ENCODE assay signal across 18 cellular contexts in the genomic region with DNA sequence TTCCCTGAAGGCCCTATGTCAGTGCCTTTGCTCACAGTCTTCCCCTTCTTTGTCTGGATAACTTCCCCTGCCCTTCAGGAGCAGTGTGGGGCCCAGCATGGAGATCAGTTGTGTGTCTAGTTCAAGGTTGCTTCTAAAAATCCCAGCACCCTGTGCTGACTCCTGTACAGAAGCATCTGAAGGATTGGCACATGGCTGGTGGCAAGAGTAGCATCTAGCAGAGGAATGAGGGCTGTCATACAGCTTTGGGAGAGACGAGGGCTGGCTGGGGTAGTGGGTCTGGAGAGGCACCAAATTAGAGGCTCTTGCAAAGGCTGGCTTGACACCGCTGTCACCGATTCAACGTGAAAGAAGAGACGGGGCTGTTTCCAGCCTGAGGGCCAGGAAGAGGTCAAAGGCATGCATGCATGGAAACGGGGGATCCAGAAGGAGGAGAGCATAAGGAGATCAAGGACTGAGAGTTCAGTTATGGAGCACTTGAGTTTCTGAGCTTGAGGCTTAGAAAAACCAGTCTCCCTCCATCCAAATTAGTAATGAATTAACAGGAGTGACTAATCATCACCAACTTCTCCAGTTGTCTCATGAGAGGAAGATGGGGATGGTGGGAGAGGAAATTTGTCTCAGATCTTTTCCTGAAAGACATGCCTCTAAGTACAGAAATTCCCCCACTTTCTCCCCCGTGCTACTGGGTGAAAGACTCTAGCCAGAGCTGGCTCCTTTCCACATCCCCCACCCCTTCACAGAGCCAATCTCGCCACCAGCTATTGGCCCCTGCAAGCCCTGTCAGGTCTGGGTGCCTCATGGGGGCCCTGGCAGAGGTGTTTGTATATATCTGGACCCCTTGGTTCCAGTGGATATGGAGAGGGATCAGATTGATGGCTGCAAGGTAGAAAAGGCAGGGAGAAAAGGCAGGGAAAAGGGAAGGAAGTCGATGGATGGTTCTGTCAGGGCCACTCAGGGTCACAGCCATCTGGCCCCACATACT. TPM values are rescaled to one million over a fixed set of nuclear protein-coding genes. Genes with fewer than 3 reads are reported as not detected.
DNase-seq lines count a peak whose midpoint lies in the region; ATAC-seq and TF ChIP-seq lines count a peak whose summit lies in the region.
"Had no signal": no experiment of that assay in that cellular context is flagged by ENCODE, and none has a peak within 500 bp of the region (broad histone marks: within the 10 kb centered on the region; RNA-seq: fewer than 3 reads in every experiment).

No MANE protein-coding gene starts in this region.

- WGBS in H9 (ENCODE audit: extremely low coverage, insufficient read length, low lambda C conversion rate): no CpG with 5 or more reads among the region's 9 CpGs
- WGBS in sigmoid colon, 2 donors: 88 to 90% methylated on average over 9 of the region's 9 CpGs

- H3K36me3 ChIP-seq in sigmoid colon: no peaks in the 10 kb centered on the region

- H3K4me3 Mint-ChIP-seq in H9 (no peak overlapping the region), nephron (no peak overlapping the region)
- H3K4me3 Mint-ChIP-seq: CD8-positive, alpha-beta T cell; HFFc6 had no signal

- peak; percentile 10 for DNase-seq in H9
- DNase-seq in glomerular visceral epithelial cell (ENCODE audit: extremely low spot score): peak; percentile 39
- peak; percentile 48 for DNase-seq in sigmoid colon
- DNase-seq in activated T-cell treated with anti-CD3 and anti-CD28 coated beads for 4 hours: no peak
- DNase-seq in SKM-1 (lab: John Stamatoyannopoulos, UW; ENCODE audit: unreplicated experiment): no peak
- DNase-seq: AML-193; CD8-positive, alpha-beta T cell; COR-L47; DMS153; DMS79 treated with DMSO at 0.1 percent for 48 hours; EL; HCEC 1CT; HFFc6 had no signal

- H3K27ac Mint-ChIP-seq in H9 (peak overlapping the region in 1 of 3 experiments; percentile 4; a peak in 1 of 7 replicates), nephron (peak overlapping the region; percentile 53 to 75 (median 63))
- H3K27ac Mint-ChIP-seq: CD8-positive, alpha-beta T cell; HFFc6 had no signal

- no peaks in the 10 kb centered on the region for H3K27me3 ChIP-seq in H9 (ENCODE audit: insufficient read depth, low read length)
- no peaks in the 10 kb centered on the region for H3K27me3 ChIP-seq in sigmoid colon

- no peaks in the 10 kb centered on the region for H3K23me2 ChIP-seq in H9 (ENCODE audit: insufficient read length, low read depth, low read length, poor library complexity, severe bottlenecking)

- no peak overlapping the region for H3K23ac ChIP-seq in H9 (ENCODE audit: insufficient read length, low read depth, low read length)

- H3K27me3 Mint-ChIP-seq in H9 (ENCODE audit: low read depth) (peaks cover 5% of the 10 kb centered on the region), nephron (ENCODE audit: low read depth) (peaks cover 10% of the 10 kb centered on the region)

- H3K9ac ChIP-seq in H9 (ENCODE audit: extremely low read depth, insufficient read length, low read length): no peak overlapping the region

- H3K9me3 ChIP-seq in H9 (ENCODE audit: control insufficient read depth, low read depth, low read length) (no peaks in the 10 kb centered on the region), sigmoid colon (no peaks in the 10 kb centered on the region)

- H3K4ac ChIP-seq in H9 (ENCODE audit: low read depth, low read length): no peak overlapping the region

- H3K4me1 ChIP-seq in H9 (ENCODE audit: insufficient read depth, low read length) (peaks cover 18% of the 10 kb centered on the region; the same call in 1 of the 2 replicates), sigmoid colon (no peaks in the 10 kb centered on the region)

- intact Hi-C loops in sigmoid colon (cut with DNase I): no loop called here

- H2AK5ac ChIP-seq in H9 (ENCODE audit: insufficient read length, low read length): no peak overlapping the region

- no peak overlapping the region for H2AFZ ChIP-seq in H9 (ENCODE audit: low read length)

- H3K56ac ChIP-seq in H9 (ENCODE audit: insufficient read length, low read depth, low read length): no peak overlapping the region

- TF ChIP-seq POLR2A in sigmoid colon (IDR thresholded peaks at IDR 0.05): no peak

- no peak overlapping the region for H3K4me2 ChIP-seq in H9 (ENCODE audit: insufficient read depth, insufficient read length, low read length)

- H3T11ph ChIP-seq in H9 (ENCODE audit: low read length): no peak overlapping the region

- H3K79me1 ChIP-seq in H9 (ENCODE audit: insufficient read depth, low read depth, low read length, poor library complexity, severe bottlenecking): no peaks in the 10 kb centered on the region

- no peak overlapping the region for H3K18ac ChIP-seq in H9 (ENCODE audit: insufficient read length, low read depth, low read length)

- no peak overlapping the region for H2BK20ac ChIP-seq in H9 (ENCODE audit: low read depth, low read length, poor library complexity, severe bottlenecking)

- no peak overlapping the region for H2BK12ac ChIP-seq in H9 (ENCODE audit: insufficient read length, low read depth, low read length)

- no peak overlapping the region for H4K8ac ChIP-seq in H9 (replicated peaks; ENCODE audit: insufficient read length, low read depth, low read length)

- TF ChIP-seq EP300 in sigmoid colon (IDR thresholded peaks at IDR 0.05): no peak

- peaks cover 2% of the 10 kb centered on the region for H4K20me1 ChIP-seq in H9 (ENCODE audit: control insufficient read depth, insufficient read depth, insufficient read length)

- no peak overlapping the region for H3K27ac ChIP-seq in H9 (ENCODE audit: insufficient read length, low read depth, low read length)
- H3K27ac ChIP-seq in sigmoid colon: no peak overlapping the region
- H3K27ac ChIP-seq: C4-2B, HL-60 had no signal

- H3K4me1 Mint-ChIP-seq in H9: peaks cover 32% of the 10 kb centered on the region in 2 experiments
- peaks cover 19% of the 10 kb centered on the region for H3K4me1 Mint-ChIP-seq in nephron

- H3K4me3 ChIP-seq in sigmoid colon: no peak overlapping the region

- no peaks in the 10 kb centered on the region for H3K9me3 Mint-ChIP-seq in H9
- no peaks in the 10 kb centered on the region for H3K9me3 Mint-ChIP-seq in nephron
- H3K9me3 Mint-ChIP-seq: CD8-positive, alpha-beta T cell; HFFc6 had no signal

- H4K5ac ChIP-seq in H9 (ENCODE audit: insufficient read length, low read depth, low read length): no peak overlapping the region

- peaks cover 0 to 3% (median 0%) of the 10 kb centered on the region in 3 experiments; a peak in 1 of 7 replicates for H3K36me3 Mint-ChIP-seq in H9 (ENCODE audit: insufficient read depth in 1 of 3, low read depth in 3 of 3)
- H3K36me3 Mint-ChIP-seq in nephron (ENCODE audit: low read depth): no peaks in the 10 kb centered on the region
- H3K36me3 Mint-ChIP-seq: CD8-positive, alpha-beta T cell had no signal

- no peaks in the 10 kb centered on the region for H3K79me2 ChIP-seq in H9 (ENCODE audit: insufficient read depth, low read length)

- no peak for ATAC-seq in GM19397 (IDR thresholded peaks at IDR 0.05; ENCODE audit: unreplicated experiment)
- ATAC-seq: CD8-positive, alpha-beta T cell had no signal

- H2BK120ac ChIP-seq in H9 (ENCODE audit: low read depth, low read length, poor library complexity, severe bottlenecking): no peak overlapping the region

- no peak for TF ChIP-seq CTCF in H9 (conservative IDR thresholded peaks at IDR 0.05)
- TF ChIP-seq CTCF in nephron (IDR thresholded peaks at IDR 0.05; ENCODE audit: unreplicated experiment in 3 of 3): no peak
- no peak for TF ChIP-seq CTCF in sigmoid colon (IDR thresholded peaks at IDR 0.05)

- H3K14ac ChIP-seq in H9 (ENCODE audit: insufficient read depth, low read length): no peak overlapping the region

- no peak overlapping the region for H2BK15ac ChIP-seq in H9 (ENCODE audit: low read depth, low read length)

- no peak overlapping the region for H4K91ac ChIP-seq in H9 (ENCODE audit: insufficient read length, low read depth, low read length)

- H2BK5ac ChIP-seq in H9 (ENCODE audit: insufficient read length, low read length): no peak overlapping the region

RNA-seq across cellular contexts. Expression of a gene that starts 45.9 kb away (rescaled TPM):
- total RNA-seq in H9 (2021) (0.68 and 0.98 TPM in 2 replicates), sigmoid colon (1 to 10 TPM; 3.3 to 10.0 (median 6.8) TPM)
- 10 to 100 TPM in 1 of 3 donors, 1 to 10 TPM in 2; 1.8 to 22.1 (median 3.2) TPM for polyA plus RNA-seq in sigmoid colon
- total RNA-seq: A673; CD8-positive, alpha-beta T cell had no signal

Comparison
In these comparisons a context has a peak if more than half of its experiments do, and no peak if none do; other contexts are left out.
1. DNase-seq: peak in H9 (single experiment), glomerular visceral epithelial cell (single experiment) and sigmoid colon (single experiment); none in activated T-cell treated with anti-CD3 and anti-CD28 coated beads for 4 hours (single experiment) and SKM-1 (single experiment).